Comparison of ENCODE assay signal across 13 cellular contexts in the genomic region with DNA sequence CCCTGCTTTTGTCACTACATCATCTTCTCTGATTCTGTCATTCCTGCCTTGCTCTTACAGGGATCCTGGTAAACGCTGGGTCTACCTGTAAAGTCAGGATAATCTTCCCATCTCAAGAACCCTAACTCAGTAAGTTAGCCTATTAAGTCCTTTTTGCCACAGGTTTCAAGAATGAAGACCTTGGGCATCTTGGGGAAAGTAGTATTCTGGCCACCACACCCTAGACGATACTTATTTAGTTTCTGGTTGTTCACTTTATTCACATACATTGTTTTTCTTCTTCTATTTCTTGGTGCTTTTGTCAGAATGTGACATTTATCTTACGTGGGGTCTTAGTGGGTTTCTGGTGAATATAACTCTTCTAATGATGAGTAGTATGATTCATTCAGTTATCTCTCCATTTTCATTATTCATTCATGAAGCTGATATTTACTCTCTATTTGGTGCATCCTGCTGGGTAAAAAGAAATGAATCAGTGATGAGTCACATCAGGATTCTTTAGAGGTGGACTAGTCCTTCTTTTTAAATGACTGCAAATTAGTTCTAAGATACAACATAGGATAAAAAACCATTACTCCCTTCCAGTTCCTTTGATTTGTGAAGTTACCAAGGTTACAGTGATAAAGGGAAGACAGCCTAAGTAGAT.
DNase-seq lines count a peak whose midpoint lies in the region; ATAC-seq, FAIRE-seq and TF ChIP-seq lines count a peak whose summit lies in the region.
"Had no signal": no experiment of that assay in that cellular context is flagged by ENCODE, and none has a peak within 500 bp of the region (broad histone marks: within the 10 kb centered on the region; RNA-seq: fewer than 3 reads in every experiment).

No MANE protein-coding gene starts in this region.

- H3K36me3 Mint-ChIP-seq in activated naive CD8-positive, alpha-beta T cell = peaks cover 8% of the 10 kb centered on the region

- FAIRE-seq in D721Med (lab: Jason Lieb, UNC) (peak; percentile 32), keratinocyte (lab: Jason Lieb, UNC) (no peak)

- H3K9me1 ChIP-seq in keratinocyte (ENCODE audit: control insufficient read depth, extremely low read depth, insufficient read depth, low read length) = no peaks in the 10 kb centered on the region

- no peaks in the 10 kb centered on the region for H3K27me3 ChIP-seq in keratinocyte (ENCODE audit: control insufficient read depth, extremely low read depth, insufficient read depth, low read length)
- no peaks in the 10 kb centered on the region for H3K27me3 ChIP-seq in MG63
- no peaks in the 10 kb centered on the region for H3K27me3 ChIP-seq in esophagus muscularis mucosa

- H3K4me3 ChIP-seq in keratinocyte (ENCODE audit: control insufficient read depth in 2 of 3, extremely low read depth in 1 of 3, insufficient read depth in 2 of 3, low read depth in 1 of 3, low read length in 3 of 3) = no peak overlapping the region
- H3K4me3 ChIP-seq in MG63 = no peak overlapping the region
- no peak overlapping the region for H3K4me3 ChIP-seq in esophagus muscularis mucosa

- ATAC-seq in HG03565 (IDR thresholded peaks at IDR 0.05; ENCODE audit: unreplicated experiment) (peak; percentile 69), GM18858 (IDR thresholded peaks at IDR 0.05; ENCODE audit: unreplicated experiment) (no peak)

- H3K9me3 ChIP-seq in keratinocyte (ENCODE audit: control insufficient read depth, low read depth, low read length) (no peaks in the 10 kb centered on the region), MG63 (no peaks in the 10 kb centered on the region), esophagus muscularis mucosa (no peaks in the 10 kb centered on the region)

- H2AFZ ChIP-seq in keratinocyte (ENCODE audit: control insufficient read depth, low read length) = no peak overlapping the region

- H3K36me3 ChIP-seq in keratinocyte (ENCODE audit: control insufficient read depth in 2 of 2, extremely low read depth in 1 of 2, insufficient read depth in 2 of 2, low read length in 2 of 2) (no peaks in the 10 kb centered on the region), MG63 (no peaks in the 10 kb centered on the region), esophagus muscularis mucosa (no peaks in the 10 kb centered on the region)

- H3K27ac ChIP-seq in keratinocyte (ENCODE audit: control insufficient read depth, insufficient read depth, low read length) (no peak overlapping the region), esophagus muscularis mucosa (replicated peaks in 1 of 4) (no peak overlapping the region)

- peaks cover 20% of the 10 kb centered on the region for H3K4me1 Mint-ChIP-seq in activated naive CD8-positive, alpha-beta T cell (ENCODE audit: low read depth)
- H3K4me1 Mint-ChIP-seq: central memory CD8-positive, alpha-beta T cell had no signal

- H4K20me1 ChIP-seq in keratinocyte (ENCODE audit: control insufficient read depth, extremely low read depth, insufficient read depth, low read length) = no peaks in the 10 kb centered on the region

- H3K4me1 ChIP-seq in keratinocyte (ENCODE audit: control insufficient read depth, extremely low read depth, insufficient read depth, low read length) (peaks cover 9% of the 10 kb centered on the region), esophagus muscularis mucosa (peaks cover 0 to 3% (median 0%) of the 10 kb centered on the region in 4 donors)

- H3K4me3 Mint-ChIP-seq in activated naive CD8-positive, alpha-beta T cell = peak overlapping the region; percentile 30
- H3K4me3 Mint-ChIP-seq: central memory CD8-positive, alpha-beta T cell had no signal

- TF ChIP-seq CTCF in D721Med (IDR thresholded peaks at IDR 0.05; ENCODE audit: insufficient read depth, missing control alignments) = no peak
- TF ChIP-seq CTCF in keratinocyte (optimal IDR thresholded peaks at IDR 0.05 in 1 of 3, IDR thresholded peaks at IDR 0.05 in 1 of 3, conservative IDR thresholded peaks at IDR 0.05 in 1 of 3; ENCODE audit: extremely low read depth in 1 of 3, insufficient read depth in 2 of 3, low read length in 3 of 3) = no peak
- no peak for TF ChIP-seq CTCF in esophagus muscularis mucosa (IDR thresholded peaks at IDR 0.05)

- dilution Hi-C loops in keratinocyte (cut with MboI; ENCODE audit: extremely low pct_ligation_motif_present, low sequenced_read_pairs) = no loop called here

- H3K27ac Mint-ChIP-seq in activated naive CD8-positive, alpha-beta T cell = peak overlapping the region; percentile 89

- TF ChIP-seq POLR2A in esophagus muscularis mucosa (IDR thresholded peaks at IDR 0.05; ENCODE audit: low read depth) = no peak

- no peak for TF ChIP-seq EP300 in esophagus muscularis mucosa (IDR thresholded peaks at IDR 0.05)

- no peaks in the 10 kb centered on the region for H3K9me3 Mint-ChIP-seq in activated naive CD8-positive, alpha-beta T cell (ENCODE audit: low read depth)
- H3K9me3 Mint-ChIP-seq: central memory CD8-positive, alpha-beta T cell had no signal

- intact Hi-C loops in esophagus muscularis mucosa (cut with DNase I) = no loop called here

- no peak overlapping the region for H3K9ac ChIP-seq in keratinocyte (ENCODE audit: control insufficient read depth, extremely low read depth, insufficient read depth, low read length)

- H3K27me3 Mint-ChIP-seq in activated naive CD8-positive, alpha-beta T cell = no peaks in the 10 kb centered on the region
- H3K27me3 Mint-ChIP-seq: central memory CD8-positive, alpha-beta T cell had no signal

- H3K4me2 ChIP-seq in keratinocyte (ENCODE audit: control insufficient read depth, extremely low read depth, insufficient read depth, low read depth, low read length) = no peak overlapping the region

- WGBS in esophagus muscularis mucosa = 87% methylated on average over 3 of the region's 3 CpGs

- no peaks in the 10 kb centered on the region for H3K79me2 ChIP-seq in keratinocyte (ENCODE audit: control insufficient read depth, insufficient read depth, low read length)

- no peak for DNase-seq in D721Med (ENCODE audit: insufficient read length, low spot score)
- peak; percentile 26 for DNase-seq in keratinocyte (ENCODE audit: low read depth, low spot score)
- no peak for DNase-seq in activated effector memory CD4-positive, alpha-beta T cell treated with Interleukin-2 at 50 U/mL for 16 hours
- DNase-seq in MG63 = no peak
- DNase-seq in esophagus muscularis mucosa (ENCODE audit: extremely low spot score) = no peak
- DNase-seq: activated CD4-positive, alpha-beta T cell treated with anti-CD3 and anti-CD28 coated beads, Interleukin-2, amount 50 U/mL, for 4 hours; Calu3; Kasumi-1; NCI-H510A had no signal
